Comparison of ENCODE assay signal across 17 cellular contexts in genomic region chr12:113073586-113073985, GRCh38. TPM values are rescaled to one million over a fixed set of nuclear protein-coding genes. Genes with fewer than 3 reads are reported as not detected.
DNase-seq lines count a peak whose midpoint lies in the region; ATAC-seq and TF ChIP-seq lines count a peak whose summit lies in the region.
"Had no signal": no experiment of that assay in that cellular context is flagged by ENCODE, and none has a peak within 500 bp of the region (broad histone marks: within the 10 kb centered on the region; RNA-seq: fewer than 3 reads in every experiment).

No MANE protein-coding gene starts in this region.

- no peak overlapping the region for H3K4me3 ChIP-seq in BLaER1 treated with 17β-estradiol and CSF1 and Interleukin-3, amounts not matched to agents 10 nM and 100 nM
- no peak overlapping the region for H3K4me3 ChIP-seq in upper lobe of right lung
- H3K4me3 ChIP-seq: A549, GM23338 had no signal

- H3K27ac ChIP-seq in BLaER1 treated with 17β-estradiol and CSF1 and Interleukin-3, amounts not matched to agents 10 nM and 100 nM = no peak overlapping the region
- no peak overlapping the region for H3K27ac ChIP-seq in upper lobe of right lung
- H3K27ac ChIP-seq: A549 had no signal

- no peak for TF ChIP-seq CTCF in upper lobe of right lung (IDR thresholded peaks at IDR 0.05)

- no peaks in the 10 kb centered on the region for H3K9me3 ChIP-seq in BLaER1 treated with 17β-estradiol and CSF1 and Interleukin-3, amounts not matched to agents 10 nM and 100 nM (replicated peaks in 1 of 11)
- H3K9me3 ChIP-seq in upper lobe of right lung = no peaks in the 10 kb centered on the region
- H3K9me3 ChIP-seq: A549 had no signal

- H3K9me3 Mint-ChIP-seq in IgD-negative memory B cell (no peaks in the 10 kb centered on the region), T-cell (no peaks in the 10 kb centered on the region), memory B cell (no peaks in the 10 kb centered on the region)
- H3K9me3 Mint-ChIP-seq: GM23338 had no signal

- intact Hi-C loops in upper lobe of right lung (cut with DNase I) = no loop called here

- H3K36me3 Mint-ChIP-seq in IgD-negative memory B cell (no peaks in the 10 kb centered on the region), T-cell (peaks cover 4% of the 10 kb centered on the region), memory B cell (no peaks in the 10 kb centered on the region)

- H3K4me2 ChIP-seq in BLaER1 treated with 17β-estradiol and CSF1 and Interleukin-3, amounts not matched to agents 10 nM and 100 nM = peak overlapping the region in 9 of 11 experiments; percentile 21 to 84 (median 74); a peak in 14 of 22 replicates
- H3K4me2 ChIP-seq: A549, GM23338 had no signal

- H3K4me3 Mint-ChIP-seq in IgD-negative memory B cell (peak overlapping the region in 2 of 4 donors; percentile 6 to 61), T-cell (peak overlapping the region in 1 of 3 donors; percentile 0), memory B cell (peak overlapping the region; percentile 35)
- H3K4me3 Mint-ChIP-seq: GM23338 had no signal

- CTCF ChIA-PET in T-cell (lab: Charles Lee) = no interaction called here

- ATAC-seq in T-cell (replicated peaks in 1 of 4) (no peak), memory B cell (ENCODE audit: low read depth) (no peak), upper lobe of right lung (no peak), HG03378 (IDR thresholded peaks at IDR 0.05; ENCODE audit: unreplicated experiment) (no peak)
- ATAC-seq: A549, GM23338, HCT116, Panc1 had no signal

- no peak overlapping the region for H3K9ac ChIP-seq in BLaER1 treated with 17β-estradiol and CSF1 and Interleukin-3, amounts not matched to agents 10 nM and 100 nM

- H3K4me1 ChIP-seq in BLaER1 treated with 17β-estradiol and CSF1 and Interleukin-3, amounts not matched to agents 10 nM and 100 nM = peaks cover 61 to 99% (median 79%) of the 10 kb centered on the region in 10 experiments
- no peaks in the 10 kb centered on the region for H3K4me1 ChIP-seq in upper lobe of right lung

- H4K20me1 ChIP-seq in BLaER1 treated with 17β-estradiol and CSF1 and Interleukin-3, amounts not matched to agents 10 nM and 100 nM = peaks cover under 1 to 57% (median 18%) of the 10 kb centered on the region in 11 experiments; a peak in 15 of 22 replicates

- H3K27me3 Mint-ChIP-seq in IgD-negative memory B cell (peaks cover 1% of the 10 kb centered on the region), T-cell (no peaks in the 10 kb centered on the region), memory B cell (peaks cover 2% of the 10 kb centered on the region)

- peak overlapping the region in 2 of 3 donors; percentile 0 to 87 for H3K27ac Mint-ChIP-seq in IgD-negative memory B cell
- peak overlapping the region; percentile 53 to 85 for H3K27ac Mint-ChIP-seq in T-cell
- H3K27ac Mint-ChIP-seq in memory B cell = peak overlapping the region; percentile 95
- H3K27ac Mint-ChIP-seq: GM23338 had no signal

- H3K27me3 ChIP-seq in BLaER1 treated with 17β-estradiol and CSF1 and Interleukin-3, amounts not matched to agents 10 nM and 100 nM = peaks cover 0 to 12% (median 0%) of the 10 kb centered on the region in 11 experiments; a peak in 3 of 22 replicates
- H3K27me3 ChIP-seq in upper lobe of right lung = peaks cover 10% of the 10 kb centered on the region

- peaks cover 0 to 13% (median 0%) of the 10 kb centered on the region in 11 experiments; a peak in 8 of 22 replicates for H3K36me3 ChIP-seq in BLaER1 treated with 17β-estradiol and CSF1 and Interleukin-3, amounts not matched to agents 10 nM and 100 nM
- H3K36me3 ChIP-seq in upper lobe of right lung = no peaks in the 10 kb centered on the region

- POLR2A ChIA-PET in T-cell (lab: Charles Lee) = no interaction called here

- H3K4me1 Mint-ChIP-seq in IgD-negative memory B cell (peaks cover 46 to 67% (median 61%) of the 10 kb centered on the region in 3 donors), T-cell (peaks cover 60 to 76% (median 64%) of the 10 kb centered on the region in 3 donors), memory B cell (peaks cover 64% of the 10 kb centered on the region)

- no peak for DNase-seq in T-cell
- no peak for DNase-seq in memory B cell (ENCODE audit: low spot score in 2 of 2)
- DNase-seq in foreskin melanocyte = no peak
- DNase-seq in upper lobe of right lung = no peak
- DNase-seq in NOMO-1 (lab: John Stamatoyannopoulos, UW; ENCODE audit: unreplicated experiment in 2 of 2) = no peak
- DNase-seq: DMS79, GDM1, NCI-H1417, NCI-H187 treated with DMSO at 0.1 percent for 48 hours, NCI-H446 had no signal

RNA-seq across cellular contexts. Expression of gene DTX1, which starts 17.1 kb away (rescaled TPM):
- polyA plus RNA-seq in IgD-negative memory B cell = 0.61 TPM
- total RNA-seq in T-cell = 10 to 100 TPM in 3 of 5 donors, 1 to 10 TPM in 2; 5.6 to 12.0 (median 10.4) TPM
- total RNA-seq in upper lobe of right lung = 5.1 TPM

Comparison
In these comparisons a context has a peak if more than half of its experiments do, and no peak if none do; other contexts are left out.
1. H3K27ac Mint-ChIP-seq: peak in every context shown above with its lines; median percentile 95 in memory B cell; 69 in T-cell; 44 in IgD-negative memory B cell.